Comparison of ENCODE assay signal across 2 cellular contexts in genomic region chr1:204456826-204457361, GRCh38.
TF ChIP-seq lines count a peak whose summit lies in the region.

No MANE protein-coding gene starts in this region.

TF ChIP-seq in HEK293T, 16 proteins besides CTCF, POLR2A, EP300 and RAD21:
- no peak for TF ChIP-seq ELF4 (IDR thresholded peaks at IDR 0.05)
- peak; percentile 27; the same call in 1 of the 2 replicates for TF ChIP-seq PKNOX1 (IDR thresholded peaks at IDR 0.05)
TF ChIP-seq in HEK293T: peak in this region for 1.

TF ChIP-seq in H1, 55 proteins besides CTCF, POLR2A, EP300 and RAD21:
- TF ChIP-seq PHF8 (conservative IDR thresholded peaks at IDR 0.05; ENCODE audit: low read depth, low read length): no peak
- TF ChIP-seq SIN3A (conservative IDR thresholded peaks at IDR 0.05 in 1 of 2, IDR thresholded peaks at IDR 0.05 in 1 of 2; ENCODE audit: low read depth in 1 of 2, low read length in 2 of 2): no peak
- no peak for TF ChIP-seq EZH2 (IDR thresholded peaks at IDR 0.05; ENCODE audit: low read depth, low read length, severe bottlenecking)
- TF ChIP-seq POU5F1 (IDR thresholded peaks at IDR 0.05; ENCODE audit: low read depth, low read length): no peak
- no peak for TF ChIP-seq SP4 (IDR thresholded peaks at IDR 0.05; ENCODE audit: low read length)
- no peak for TF ChIP-seq YY1 (IDR thresholded peaks at IDR 0.05; ENCODE audit: low read depth, low read length)
- no peak for TF ChIP-seq RNF2 (IDR thresholded peaks at IDR 0.05; ENCODE audit: borderline replicate concordance, low read depth, low read length, missing control alignments, poor library complexity, severe bottlenecking)
- no peak for TF ChIP-seq E2F6 (IDR thresholded peaks at IDR 0.05)
- TF ChIP-seq SIRT6 (IDR thresholded peaks at IDR 0.05; ENCODE audit: low read length): no peak
- TF ChIP-seq ATF3 (IDR thresholded peaks at IDR 0.05; ENCODE audit: insufficient read depth, low read depth, low read length): no peak
